9 cellular contexts compared by ENCODE assay signal in genomic region chr21:41777934-41778815, GRCh38. TPM values are rescaled to one million over a fixed set of nuclear protein-coding genes. Genes with fewer than 3 reads are reported as not detected.
A peak's percentile ranks its signal among the peaks of the same experiment; 100 is the strongest.
DNase-seq lines count a peak whose midpoint lies in the region; ATAC-seq and TF ChIP-seq lines count a peak whose summit lies in the region.
"Had no signal": no experiment of that assay in that cellular context is flagged by ENCODE, and none has a peak within 500 bp of the region (broad histone marks: within the 10 kb centered on the region; RNA-seq: fewer than 3 reads in every experiment).

No MANE protein-coding gene starts in this region.

- intact Hi-C loops in left colon (cut with DNase I, micrococcal nuclease), result loop anchor here (5.0 to 10.0 kb wide), 2 partner anchors 163 to 166 kb away; no protein-coding TSS in a partner anchor

- no peak overlapping the region for H3K4me3 ChIP-seq in choroid plexus epithelial cell (ENCODE audit: low read depth, low read length)
- H3K4me3 ChIP-seq in thoracic aorta, result peak overlapping the region; percentile 60

- peak overlapping the region; percentile 51 for H3K27ac ChIP-seq in C4-2B
- peak overlapping the region; percentile 20 to 80 for H3K27ac ChIP-seq in thoracic aorta

- TF ChIP-seq CTCF in C4-2B (conservative IDR thresholded peaks at IDR 0.05) (peak; percentile 92), GM20000 (IDR thresholded peaks at IDR 0.05; ENCODE audit: extremely low read depth, missing control alignments) (peak; percentile 22), choroid plexus epithelial cell (conservative IDR thresholded peaks at IDR 0.05; ENCODE audit: low read depth, low read length) (peak; percentile 91), thoracic aorta (IDR thresholded peaks at IDR 0.05) (peak; percentile 93)

- no peaks in the 10 kb centered on the region for H3K9me3 ChIP-seq in thoracic aorta

- ATAC-seq in left colon, result peak; percentile 75
- peak; percentile 72 for ATAC-seq in thoracic aorta (ENCODE audit: insufficient number of reproducible peaks, low FRiP score, low read depth)
- no peak for ATAC-seq in HG03108 (IDR thresholded peaks at IDR 0.05; ENCODE audit: unreplicated experiment)
- ATAC-seq in GM18498 (IDR thresholded peaks at IDR 0.05; ENCODE audit: unreplicated experiment), result no peak

- H3K4me1 ChIP-seq in thoracic aorta (ENCODE audit: control insufficient read depth in 1 of 2, low read depth in 2 of 2), result peaks cover 7 to 15% of the 10 kb centered on the region in 2 donors

- DNase-seq in GM20000 (ENCODE audit: low spot score) (no peak), NCI-H510A treated with DMSO at 0.1 percent for 48 hours (lab: John Stamatoyannopoulos, UW) (peak; percentile 46), choroid plexus epithelial cell (ENCODE audit: low read depth) (peak; percentile 86), left colon (peak; percentile 79 to 90), thoracic aorta (ENCODE audit: low spot score) (peak; percentile 69)
- DNase-seq: activated B cell treated with CpG ODN at 0.5 μM for 24 hours had no signal

- no peaks in the 10 kb centered on the region for H3K27me3 ChIP-seq in thoracic aorta (replicated peaks; ENCODE audit: insufficient read depth)

- H3K36me3 ChIP-seq in thoracic aorta, result no peaks in the 10 kb centered on the region

RNA-seq across cellular contexts. Expression of gene RIPK4, which starts 11.3 kb away (rescaled TPM):
- 10 to 100 TPM; 11.0 to 16.0 TPM for total RNA-seq in left colon
- 1 to 10 TPM; 6.3 to 9.2 TPM for total RNA-seq in thoracic aorta

Comparison
In these comparisons a context has a peak if more than half of its experiments do, and no peak if none do; other contexts are left out.
1. CTCF ChIP-seq: peak in every context shown above with its lines; median percentile 93 in thoracic aorta; 92 in C4-2B; 91 in choroid plexus epithelial cell; 22 in GM20000.
2. ATAC-seq: peak in left colon (single experiment) and thoracic aorta (single experiment); none in HG03108 (single experiment) and GM18498 (single experiment).